In genomic region chr12:47868552-47869031, GRCh38 we compare ENCODE assay signal across 8 cellular contexts. TPM values are rescaled to one million over a fixed set of nuclear protein-coding genes. Genes with fewer than 3 reads are reported as not detected.
DNase-seq lines count a peak whose midpoint lies in the region; ATAC-seq, FAIRE-seq and TF ChIP-seq lines count a peak whose summit lies in the region.

No MANE protein-coding gene starts in this region.

- no peak overlapping the region for H3K9ac ChIP-seq in colonic mucosa (ENCODE audit: low read depth in 2 of 2, low read length in 2 of 2)

- intact Hi-C loops in colonic mucosa (cut with DNase I), result no loop called here

- no peak overlapping the region for H3K27ac ChIP-seq in colonic mucosa

- H3K27me3 ChIP-seq in colonic mucosa, result no peaks in the 10 kb centered on the region

- FAIRE-seq in GM18507 (lab: Jason Lieb, UNC), result peak; percentile 85

- H3K36me3 ChIP-seq in colonic mucosa, result no peaks in the 10 kb centered on the region

- no peak overlapping the region for H3K4me3 ChIP-seq in colonic mucosa

- H3K9me3 ChIP-seq in colonic mucosa, result no peaks in the 10 kb centered on the region

- H3K4me1 ChIP-seq in colonic mucosa, result no peaks in the 10 kb centered on the region

- TF ChIP-seq CTCF in colonic mucosa (IDR thresholded peaks at IDR 0.05), result no peak

- ATAC-seq in GM21526 (IDR thresholded peaks at IDR 0.05; ENCODE audit: low FRiP score, unreplicated experiment) (peak; percentile 64), HG03460 (IDR thresholded peaks at IDR 0.05; ENCODE audit: unreplicated experiment) (peak; percentile 67)

- DNase-seq in GM18507 (ENCODE audit: extremely low spot score, insufficient read length, low read depth), result no peak
- peak; percentile 16 for DNase-seq in colonic mucosa
- DNase-seq in NCI-H510A treated with DMSO at 0.1 percent for 48 hours (lab: John Stamatoyannopoulos, UW), result no peak
- DNase-seq in NCI-H2081 (lab: John Stamatoyannopoulos, UW), result no peak
- DNase-seq in HuH-7.5 (ENCODE audit: low spot score), result no peak
- DNase-seq in occipital lobe (lab: John Stamatoyannopoulos, UW), result no peak

RNA-seq across cellular contexts. Expression of gene VDR, which starts 36.2 kb away (rescaled TPM):
- total RNA-seq in colonic mucosa, result 100 to 1,000 TPM; 124 to 140 TPM
- total RNA-seq in occipital lobe, result not detected

RNA-seq across cellular contexts. Expression of gene HDAC7, which starts 48.9 kb away (rescaled TPM):
- total RNA-seq in colonic mucosa, result 10 to 100 TPM; 27.3 to 29.7 TPM
- 5.9 TPM for total RNA-seq in occipital lobe

Comparison
In these comparisons a context has a peak if more than half of its experiments do, and no peak if none do; other contexts are left out.
1. RNA of gene VDR, which starts 36.2 kb away (total RNA-seq): 124 to 140 TPM in colonic mucosa; not detected in occipital lobe (single experiment); every median in the first group is over 100 times any median in the second.